Comparison of ENCODE assay signal across 14 cellular contexts in the genomic region with DNA sequence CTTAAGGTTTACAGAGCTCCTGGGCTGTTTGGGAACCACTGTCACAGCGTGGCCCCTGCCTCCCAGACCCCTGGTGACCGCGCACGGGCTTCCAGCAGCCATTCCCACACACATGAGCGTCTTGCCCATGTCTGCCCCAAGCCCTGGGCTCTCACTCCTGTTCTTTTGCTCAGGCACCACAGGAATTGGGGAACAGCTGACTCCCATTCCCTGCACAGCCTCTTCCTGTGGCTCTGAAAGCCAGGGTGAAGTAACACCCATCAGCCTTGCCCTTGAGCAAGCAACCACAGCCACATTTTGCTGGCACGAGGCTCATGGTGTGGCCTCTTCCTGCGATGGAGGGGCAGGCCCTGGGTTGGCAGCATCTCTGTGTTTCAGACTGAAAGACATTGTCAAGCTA. TPM values are rescaled to one million over a fixed set of nuclear protein-coding genes. Genes with fewer than 3 reads are reported as not detected.
DNase-seq lines count a peak whose midpoint lies in the region; ATAC-seq and TF ChIP-seq lines count a peak whose summit lies in the region.
"Had no signal": no experiment of that assay in that cellular context is flagged by ENCODE, and none has a peak within 500 bp of the region (broad histone marks: within the 10 kb centered on the region; RNA-seq: fewer than 3 reads in every experiment).

No MANE protein-coding gene starts in this region.

- peaks cover 0 to 7% (median 5%) of the 10 kb centered on the region in 7 donors for H3K4me1 Mint-ChIP-seq in naive thymus-derived CD4-positive, alpha-beta T cell
- H3K4me1 Mint-ChIP-seq: endodermal cell had no signal

- peak; percentile 83 for DNase-seq in GF-D8 (lab: John Stamatoyannopoulos, UW)
- DNase-seq in NCI-H226 = peak; percentile 55
- DNase-seq in choroid plexus epithelial cell (ENCODE audit: low read depth) = peak; percentile 69
- no peak for DNase-seq in naive thymus-derived CD4-positive, alpha-beta T cell
- no peak for DNase-seq in NCI-H2196 treated with DMSO at 0.1 percent for 48 hours (lab: John Stamatoyannopoulos, UW; ENCODE audit: unreplicated experiment)
- no peak for DNase-seq in DMS153 (lab: John Stamatoyannopoulos, UW)
- no peak for DNase-seq in vagina (ENCODE audit: extremely low spot score in 2 of 2)
- no peak for DNase-seq in ascending aorta (ENCODE audit: low spot score in 2 of 2)
- DNase-seq: activated CD4-positive, alpha-beta memory T cell treated with anti-CD3 and anti-CD28 coated beads, Interleukin-2, amount 10 ng/mL, durations not matched to agents 7 days and 5 days; endodermal cell; nucleus accumbens; SJCRH30; stimulated activated CD4-positive, alpha-beta T cell treated with anti-CD3 and anti-CD28 coated beads, Interleukin-2, amount 100 ng/mL, for 48 hours had no signal

- H3K36me3 Mint-ChIP-seq in naive thymus-derived CD4-positive, alpha-beta T cell = no peaks in the 10 kb centered on the region
- H3K36me3 Mint-ChIP-seq: activated naive CD4-positive, alpha-beta T cell treated with anti-CD3 and anti-CD28 coated beads, Interleukin-2, amount 50 U/mL, for 24 hours had no signal

- no peaks in the 10 kb centered on the region for H3K27me3 ChIP-seq in naive thymus-derived CD4-positive, alpha-beta T cell (ENCODE audit: control insufficient read depth in 2 of 2, insufficient read depth in 2 of 2, low read length in 2 of 2)
- H3K27me3 ChIP-seq in vagina (no peaks in the 10 kb centered on the region), ascending aorta (no peaks in the 10 kb centered on the region)
- H3K27me3 ChIP-seq: SJCRH30 had no signal

- H3K4me3 Mint-ChIP-seq in naive thymus-derived CD4-positive, alpha-beta T cell = no peak overlapping the region
- H3K4me3 Mint-ChIP-seq: activated CD4-positive, alpha-beta memory T cell treated with anti-CD3 and anti-CD28 coated beads, Interleukin-2, amount 10 ng/mL, durations not matched to agents 7 days and 5 days; activated naive CD4-positive, alpha-beta T cell treated with anti-CD3 and anti-CD28 coated beads, Interleukin-2, amount 50 U/mL, for 24 hours; endodermal cell had no signal

- peak; percentile 36 for ATAC-seq in naive thymus-derived CD4-positive, alpha-beta T cell

- no peaks in the 10 kb centered on the region for H3K9me3 Mint-ChIP-seq in naive thymus-derived CD4-positive, alpha-beta T cell
- H3K9me3 Mint-ChIP-seq: activated CD4-positive, alpha-beta memory T cell treated with anti-CD3 and anti-CD28 coated beads, Interleukin-2, amount 10 ng/mL, durations not matched to agents 7 days and 5 days; activated naive CD4-positive, alpha-beta T cell treated with anti-CD3 and anti-CD28 coated beads, Interleukin-2, amount 50 U/mL, for 24 hours; endodermal cell had no signal

- H3K27ac ChIP-seq in naive thymus-derived CD4-positive, alpha-beta T cell (ENCODE audit: low read depth, low read length) = no peak overlapping the region
- H3K27ac ChIP-seq in vagina = no peak overlapping the region
- H3K27ac ChIP-seq in ascending aorta = no peak overlapping the region
- H3K27ac ChIP-seq: SJCRH30 had no signal

- no peaks in the 10 kb centered on the region for H3K4me1 ChIP-seq in naive thymus-derived CD4-positive, alpha-beta T cell (ENCODE audit: control insufficient read depth in 2 of 2, insufficient read depth in 2 of 2, low read length in 2 of 2)
- H3K4me1 ChIP-seq in vagina = no peaks in the 10 kb centered on the region
- peaks cover 0 to 3% of the 10 kb centered on the region in 2 donors for H3K4me1 ChIP-seq in ascending aorta
- H3K4me1 ChIP-seq: SJCRH30 had no signal

- intact Hi-C loops in naive thymus-derived CD4-positive, alpha-beta T cell (cut with micrococcal nuclease) = loop anchor here in 1 of 2 donors (2.0 kb wide), 1 partner anchor 14 kb away; a partner anchor contains a TSS
- intact Hi-C loops in vagina (cut with DNase I) (no loop called here), ascending aorta (cut with DNase I) (no loop called here)

- no peaks in the 10 kb centered on the region for H3K27me3 Mint-ChIP-seq in naive thymus-derived CD4-positive, alpha-beta T cell
- H3K27me3 Mint-ChIP-seq: activated CD4-positive, alpha-beta memory T cell treated with anti-CD3 and anti-CD28 coated beads, Interleukin-2, amount 10 ng/mL, durations not matched to agents 7 days and 5 days; activated naive CD4-positive, alpha-beta T cell treated with anti-CD3 and anti-CD28 coated beads, Interleukin-2, amount 50 U/mL, for 24 hours had no signal

- H3K4me3 ChIP-seq in choroid plexus epithelial cell (ENCODE audit: low read depth, low read length) (no peak overlapping the region), vagina (no peak overlapping the region), ascending aorta (no peak overlapping the region)
- H3K4me3 ChIP-seq in naive thymus-derived CD4-positive, alpha-beta T cell (ENCODE audit: low read length) = no peak overlapping the region
- H3K4me3 ChIP-seq: SJCRH30 had no signal

- no peak for TF ChIP-seq POLR2A in vagina (IDR thresholded peaks at IDR 0.05)

- H3K27ac Mint-ChIP-seq in naive thymus-derived CD4-positive, alpha-beta T cell = no peak overlapping the region
- H3K27ac Mint-ChIP-seq: activated CD4-positive, alpha-beta memory T cell treated with anti-CD3 and anti-CD28 coated beads, Interleukin-2, amount 10 ng/mL, durations not matched to agents 7 days and 5 days; endodermal cell had no signal

- no peak for TF ChIP-seq CTCF in choroid plexus epithelial cell (conservative IDR thresholded peaks at IDR 0.05; ENCODE audit: low read depth, low read length)
- no peak for TF ChIP-seq CTCF in vagina (IDR thresholded peaks at IDR 0.05)
- TF ChIP-seq CTCF in ascending aorta (IDR thresholded peaks at IDR 0.05) = no peak

- CTCF ChIA-PET in naive thymus-derived CD4-positive, alpha-beta T cell (lab: Charles Lee) = interaction anchor here (0.6 to 1.6 kb wide), 2 partner anchors 32 to 49 kb away, joined by 3 to 5 read pairs; no protein-coding TSS in a partner anchor

- POLR2A ChIA-PET in naive thymus-derived CD4-positive, alpha-beta T cell (lab: Charles Lee) = interaction anchor here (0.6 kb wide), 1 partner anchor 333 kb away, joined by 3 read pairs; no protein-coding TSS in a partner anchor

- no peaks in the 10 kb centered on the region for H3K36me3 ChIP-seq in naive thymus-derived CD4-positive, alpha-beta T cell (ENCODE audit: control insufficient read depth in 2 of 3, insufficient read depth in 3 of 3, low read length in 3 of 3)
- H3K36me3 ChIP-seq in vagina = no peaks in the 10 kb centered on the region
- H3K36me3 ChIP-seq in ascending aorta = no peaks in the 10 kb centered on the region
- H3K36me3 ChIP-seq: SJCRH30 had no signal

- H3K9me3 ChIP-seq in naive thymus-derived CD4-positive, alpha-beta T cell (ENCODE audit: control insufficient read depth in 2 of 3, low read length in 3 of 3) = no peaks in the 10 kb centered on the region
- H3K9me3 ChIP-seq in vagina (no peaks in the 10 kb centered on the region), ascending aorta (no peaks in the 10 kb centered on the region)
- H3K9me3 ChIP-seq: SJCRH30 had no signal

RNA-seq across cellular contexts. Expression of a gene that starts 14.3 kb away (rescaled TPM):
- 10 to 100 TPM in 2 of 5 experiments, 1 to 10 TPM in 3; 4.0 to 14.1 (median 5.9) TPM for total RNA-seq in naive thymus-derived CD4-positive, alpha-beta T cell
- polyA plus RNA-seq in naive thymus-derived CD4-positive, alpha-beta T cell = 1 to 10 TPM; 1.4 to 2.0 TPM
- total RNA-seq in vagina (19.4 TPM), ascending aorta (7.1 TPM)
- total RNA-seq: SJCRH30 had no signal

Comparison
In these comparisons a context has a peak if more than half of its experiments do, and no peak if none do; other contexts are left out.
1. DNase-seq: peak in GF-D8 (single experiment), NCI-H226 (single experiment) and choroid plexus epithelial cell (single experiment); none in naive thymus-derived CD4-positive, alpha-beta T cell (0 of 9), NCI-H2196 treated with DMSO at 0.1 percent for 48 hours (single experiment), DMS153 (single experiment), vagina (0 of 2) and ascending aorta (0 of 2).